In the genomic region with DNA sequence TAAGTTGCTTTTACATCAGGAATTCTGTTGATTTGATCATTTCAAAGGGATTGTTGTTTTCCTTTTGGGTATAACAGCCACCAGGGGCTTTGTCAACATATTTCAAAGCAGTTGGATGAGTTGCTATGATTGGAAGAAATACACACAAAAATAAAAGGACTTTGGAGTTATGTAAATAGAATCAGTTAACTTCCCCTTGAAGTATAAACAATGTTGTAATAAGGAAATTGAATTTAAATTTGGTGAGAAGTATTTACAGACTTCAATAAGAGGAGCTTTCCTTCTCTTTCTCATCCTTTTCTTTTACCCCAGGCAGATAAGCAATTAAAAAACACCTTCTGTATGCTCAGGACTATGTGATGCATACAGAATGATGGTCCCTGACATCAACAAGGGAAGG, we compare ENCODE assay signal across 27 cellular contexts.
"Had no signal": no experiment of that assay in that cellular context is flagged by ENCODE, and none has a peak within 500 bp of the region (broad histone marks: within the 10 kb centered on the region; RNA-seq: fewer than 3 reads in every experiment).

No MANE protein-coding gene starts in this region.

- H3K9me3 Mint-ChIP-seq: dendritic cell treated with granulocyte-macrophage colony-stimulating factor and Interleukin-4, amounts not matched to agents 40 ng/mL and 50 ng/mL, for 4 days; endodermal cell had no signal

- H3K27me3 Mint-ChIP-seq: dendritic cell treated with granulocyte-macrophage colony-stimulating factor and Interleukin-4, amounts not matched to agents 40 ng/mL and 50 ng/mL, for 4 days; effector memory CD8-positive, alpha-beta T cell had no signal

- H3K4me3 Mint-ChIP-seq: dendritic cell treated with granulocyte-macrophage colony-stimulating factor and Interleukin-4, amounts not matched to agents 40 ng/mL and 50 ng/mL, for 4 days; effector memory CD8-positive, alpha-beta T cell; endodermal cell had no signal

- H3K4me1 Mint-ChIP-seq: endodermal cell had no signal

- H3K36me3 ChIP-seq: colonic mucosa, esophagus muscularis mucosa, esophagus squamous epithelium, gastrocnemius medialis, gastroesophageal sphincter, heart left ventricle, heart right ventricle had no signal

- H3K9me3 ChIP-seq: colonic mucosa, esophagus muscularis mucosa, esophagus squamous epithelium, gastrocnemius medialis, heart left ventricle had no signal

- H3K27ac Mint-ChIP-seq: dendritic cell treated with granulocyte-macrophage colony-stimulating factor and Interleukin-4, amounts not matched to agents 40 ng/mL and 50 ng/mL, for 4 days; effector memory CD8-positive, alpha-beta T cell; endodermal cell had no signal

- ATAC-seq: effector memory CD8-positive, alpha-beta T cell; esophagus mucosa; foreskin keratinocyte; gastrocnemius medialis; gastroesophageal sphincter; heart left ventricle; heart right ventricle had no signal

- DNase-seq: colonic mucosa; cortex of kidney; dermis blood vessel endothelial cell; dorsolateral prefrontal cortex; effector CD4-positive, alpha-beta T cell; effector CD8-positive, alpha-beta T cell; effector memory CD4-positive, alpha-beta T cell; effector memory CD8-positive, alpha-beta T cell; endodermal cell; erythroblast; esophagus squamous epithelium; foreskin fibroblast; foreskin keratinocyte; foreskin melanocyte; gastrocnemius medialis; glutamatergic neuron; head of caudate nucleus; heart left ventricle; heart right ventricle had no signal

- FAIRE-seq: colon, endothelial cell of umbilical vein, frontal cortex had no signal

- H3K4me3 ChIP-seq: colonic mucosa, coronary artery, dorsolateral prefrontal cortex, esophagus muscularis mucosa, esophagus squamous epithelium, gastrocnemius medialis, gastroesophageal sphincter, heart left ventricle, heart right ventricle had no signal

- H3K4me1 ChIP-seq: colonic mucosa, esophagus muscularis mucosa, esophagus squamous epithelium, foreskin keratinocyte, gastrocnemius medialis, gastroesophageal sphincter, heart left ventricle, heart right ventricle had no signal
